ENCODE assay signal across 8 cellular contexts in genomic region chr19:49767380-49767779, GRCh38. TPM values are rescaled to one million over a fixed set of nuclear protein-coding genes. Genes with fewer than 3 reads are reported as not detected.
DNase-seq lines count a peak whose midpoint lies in the region.

No MANE protein-coding gene starts in this region.

- intact Hi-C loops in activated T-helper 1 cell treated with anti-CD3 and anti-CD28 coated beads, Interleukin-12 subunit alpha, Interleukin-12 subunit beta, Interleukin-2, Interleukin-4 antibody, amounts not matched to agents 30 ng/mL and 10 ng/mL and 1 ng/mL, durations not matched to agents 14 hours and 24 hours and 36 hours (cut with micrococcal nuclease): loop anchor here (5.0 kb wide), 1 partner anchor 325 kb away; the partner anchor contains the start of gene SLC17A7

- H3K36me3 ChIP-seq in stomach smooth muscle (ENCODE audit: control insufficient read depth in 2 of 2, insufficient read depth in 2 of 2, low read length in 2 of 2): no peaks in the 10 kb centered on the region

- H3K9me3 ChIP-seq in iPS-18c (ENCODE audit: control insufficient read depth, insufficient read depth, low read length) (no peaks in the 10 kb centered on the region), stomach smooth muscle (ENCODE audit: control insufficient read depth in 2 of 2, low read length in 2 of 2) (no peaks in the 10 kb centered on the region)

- H3K9me3 Mint-ChIP-seq in T-helper 1 cell treated with Interleukin-12 subunit alpha and Interleukin-12 subunit beta and Interleukin-4 antibody, amounts not matched to agents 30 μg/mL and 1 μg/mL, for 36 hours: no peaks in the 10 kb centered on the region
- H3K9me3 Mint-ChIP-seq in activated T-helper 1 cell treated with anti-CD3 and anti-CD28 coated beads, Interleukin-12 subunit alpha, Interleukin-12 subunit beta, Interleukin-2, Interleukin-4 antibody, amounts not matched to agents 30 ng/mL and 10 ng/mL and 1 ng/mL, durations not matched to agents 14 hours and 24 hours and 36 hours: no peaks in the 10 kb centered on the region

- peak overlapping the region; percentile 94 for H3K4me3 Mint-ChIP-seq in T-helper 1 cell treated with Interleukin-12 subunit alpha and Interleukin-12 subunit beta and Interleukin-4 antibody, amounts not matched to agents 30 μg/mL and 1 μg/mL, for 36 hours
- peak overlapping the region; percentile 97 for H3K4me3 Mint-ChIP-seq in activated T-helper 1 cell treated with anti-CD3 and anti-CD28 coated beads, Interleukin-12 subunit alpha, Interleukin-12 subunit beta, Interleukin-2, Interleukin-4 antibody, amounts not matched to agents 30 ng/mL and 10 ng/mL and 1 ng/mL, durations not matched to agents 14 hours and 24 hours and 36 hours

- peaks cover 24% of the 10 kb centered on the region for H3K4me1 ChIP-seq in stomach smooth muscle (ENCODE audit: control insufficient read depth, insufficient read depth, low read length)

- H3K4me3 ChIP-seq in iPS-18c (ENCODE audit: insufficient read depth, low read depth, low read length): peak overlapping the region; percentile 81
- H3K4me3 ChIP-seq in stomach smooth muscle (ENCODE audit: low read length in 2 of 2): peak overlapping the region; percentile 84 to 90

- DNase-seq in T-helper 1 cell: no peak
- DNase-seq in activated T-helper 1 cell treated with anti-CD3 and anti-CD28 coated beads, Interleukin-12 subunit alpha, Interleukin-12 subunit beta, Interleukin-2, Interleukin-4 antibody, amounts not matched to agents 30 ng/mL and 10 ng/mL and 1 ng/mL, durations not matched to agents 14 hours and 24 hours and 36 hours (ENCODE audit: low spot score): no peak
- no peak for DNase-seq in NOMO-1 treated with DMSO at 0.1 percent for 48 hours (lab: John Stamatoyannopoulos, UW; ENCODE audit: unreplicated experiment)
- no peak for DNase-seq in hypothalamus (lab: John Stamatoyannopoulos, UW)
- no peak for DNase-seq in RPMI8226

- peak overlapping the region; percentile 94 to 96 for H3K9ac ChIP-seq in stomach smooth muscle (ENCODE audit: low read length in 2 of 2)

- peak overlapping the region; percentile 67 for H3K27ac Mint-ChIP-seq in T-helper 1 cell treated with Interleukin-12 subunit alpha and Interleukin-12 subunit beta and Interleukin-4 antibody, amounts not matched to agents 30 μg/mL and 1 μg/mL, for 36 hours
- peak overlapping the region; percentile 54 for H3K27ac Mint-ChIP-seq in activated T-helper 1 cell treated with anti-CD3 and anti-CD28 coated beads, Interleukin-12 subunit alpha, Interleukin-12 subunit beta, Interleukin-2, Interleukin-4 antibody, amounts not matched to agents 30 ng/mL and 10 ng/mL and 1 ng/mL, durations not matched to agents 14 hours and 24 hours and 36 hours

- H3K27me3 Mint-ChIP-seq in T-helper 1 cell treated with Interleukin-12 subunit alpha and Interleukin-12 subunit beta and Interleukin-4 antibody, amounts not matched to agents 30 μg/mL and 1 μg/mL, for 36 hours (ENCODE audit: low read depth): no peaks in the 10 kb centered on the region
- no peaks in the 10 kb centered on the region for H3K27me3 Mint-ChIP-seq in activated T-helper 1 cell treated with anti-CD3 and anti-CD28 coated beads, Interleukin-12 subunit alpha, Interleukin-12 subunit beta, Interleukin-2, Interleukin-4 antibody, amounts not matched to agents 30 ng/mL and 10 ng/mL and 1 ng/mL, durations not matched to agents 14 hours and 24 hours and 36 hours (ENCODE audit: insufficient read depth)

- H3K4me1 Mint-ChIP-seq in T-helper 1 cell treated with Interleukin-12 subunit alpha and Interleukin-12 subunit beta and Interleukin-4 antibody, amounts not matched to agents 30 μg/mL and 1 μg/mL, for 36 hours (ENCODE audit: low read depth): peaks cover 30% of the 10 kb centered on the region
- peaks cover 24% of the 10 kb centered on the region for H3K4me1 Mint-ChIP-seq in activated T-helper 1 cell treated with anti-CD3 and anti-CD28 coated beads, Interleukin-12 subunit alpha, Interleukin-12 subunit beta, Interleukin-2, Interleukin-4 antibody, amounts not matched to agents 30 ng/mL and 10 ng/mL and 1 ng/mL, durations not matched to agents 14 hours and 24 hours and 36 hours (ENCODE audit: low read depth)

- no peaks in the 10 kb centered on the region for H3K27me3 ChIP-seq in stomach smooth muscle (ENCODE audit: control insufficient read depth in 1 of 2, insufficient read depth in 2 of 2, low read length in 2 of 2)

- H3K36me3 Mint-ChIP-seq in T-helper 1 cell treated with Interleukin-12 subunit alpha and Interleukin-12 subunit beta and Interleukin-4 antibody, amounts not matched to agents 30 μg/mL and 1 μg/mL, for 36 hours (ENCODE audit: low read depth): peaks cover 8% of the 10 kb centered on the region
- H3K36me3 Mint-ChIP-seq in activated T-helper 1 cell treated with anti-CD3 and anti-CD28 coated beads, Interleukin-12 subunit alpha, Interleukin-12 subunit beta, Interleukin-2, Interleukin-4 antibody, amounts not matched to agents 30 ng/mL and 10 ng/mL and 1 ng/mL, durations not matched to agents 14 hours and 24 hours and 36 hours (ENCODE audit: low read depth): peaks cover 3% of the 10 kb centered on the region

- H3K27ac ChIP-seq in stomach smooth muscle (ENCODE audit: low read length): peak overlapping the region; percentile 58

RNA-seq across cellular contexts. Expression of gene AP2A1, which starts 0.6 kb away (rescaled TPM):
- total RNA-seq in activated T-helper 1 cell treated with anti-CD3 and anti-CD28 coated beads, Interleukin-12 subunit alpha, Interleukin-12 subunit beta, Interleukin-2, Interleukin-4 antibody, amounts not matched to agents 30 ng/mL and 10 ng/mL and 1 ng/mL, durations not matched to agents 14 hours and 24 hours and 36 hours: 61.1 and 63.6 TPM in 2 replicates

RNA-seq across cellular contexts. Expression of gene TSKS, which starts 4.3 kb away (rescaled TPM):
- total RNA-seq in activated T-helper 1 cell treated with anti-CD3 and anti-CD28 coated beads, Interleukin-12 subunit alpha, Interleukin-12 subunit beta, Interleukin-2, Interleukin-4 antibody, amounts not matched to agents 30 ng/mL and 10 ng/mL and 1 ng/mL, durations not matched to agents 14 hours and 24 hours and 36 hours: 1.3 and 2.0 TPM in 2 replicates

RNA-seq across cellular contexts. Expression of gene FUZ, which starts 45.7 kb away (rescaled TPM):
- total RNA-seq in activated T-helper 1 cell treated with anti-CD3 and anti-CD28 coated beads, Interleukin-12 subunit alpha, Interleukin-12 subunit beta, Interleukin-2, Interleukin-4 antibody, amounts not matched to agents 30 ng/mL and 10 ng/mL and 1 ng/mL, durations not matched to agents 14 hours and 24 hours and 36 hours: 14.0 and 18.8 TPM in 2 replicates

RNA-seq across cellular contexts. Expression of gene MED25, which starts 50.7 kb away (rescaled TPM):
- total RNA-seq in activated T-helper 1 cell treated with anti-CD3 and anti-CD28 coated beads, Interleukin-12 subunit alpha, Interleukin-12 subunit beta, Interleukin-2, Interleukin-4 antibody, amounts not matched to agents 30 ng/mL and 10 ng/mL and 1 ng/mL, durations not matched to agents 14 hours and 24 hours and 36 hours: 54.2 and 54.5 TPM in 2 replicates
